29 cellular contexts compared by ENCODE assay signal in genomic region chr1:182137546-182137945, GRCh38.
"Had no signal": no experiment of that assay in that cellular context is flagged by ENCODE, and none has a peak within 500 bp of the region (broad histone marks: within the 10 kb centered on the region; RNA-seq: fewer than 3 reads in every experiment).

No MANE protein-coding gene starts in this region.

- H3K4me3 Mint-ChIP-seq: central memory CD8-positive, alpha-beta T cell; naive thymus-derived CD4-positive, alpha-beta T cell; nephron; neural progenitor cell; stimulated activated naive CD8-positive, alpha-beta T cell treated with anti-CD3 and anti-CD28 coated beads, Interleukin-15, amount 100 ng/mL, for 72 hours had no signal

- H3K36me3 Mint-ChIP-seq: neural progenitor cell had no signal

- H3K27ac ChIP-seq: colonic mucosa, foreskin keratinocyte, gastroesophageal sphincter, left lung, neural progenitor cell, parathyroid adenoma, right lobe of liver, testis, tibial artery, upper lobe of left lung had no signal

- ATAC-seq: esophagus mucosa; foreskin keratinocyte; gastroesophageal sphincter; heart right ventricle; left cardiac atrium; left lung; naive thymus-derived CD4-positive, alpha-beta T cell; right lobe of liver; stimulated activated naive CD8-positive, alpha-beta T cell treated with anti-CD3 and anti-CD28 coated beads, Interleukin-15, amount 100 ng/mL, for 72 hours had no signal

- H3K27me3 Mint-ChIP-seq: progenitor cell of endocrine pancreas had no signal

- DNase-seq: colonic mucosa; dermis blood vessel endothelial cell; effector memory CD4-positive, alpha-beta T cell; foreskin keratinocyte; glutamatergic neuron; heart right ventricle; hippocampal formation; left cardiac atrium; left lung; mesenchymal stem cell; midbrain; naive thymus-derived CD4-positive, alpha-beta T cell; right lobe of liver; small intestine; stimulated activated CD4-positive, alpha-beta T cell treated with anti-CD3 and anti-CD28 coated beads, Interleukin-15, amount 100 ng/mL, for 24 hours; stimulated activated CD4-positive, alpha-beta T cell treated with anti-CD3 and anti-CD28 coated beads, Interleukin-4, amount 100 ng/mL, for 1 hour; stimulated activated CD8-positive, alpha-beta memory T cell treated with anti-CD3 and anti-CD28 coated beads, Interleukin-4, amount 100 ng/mL, for 48 hours; stimulated activated naive CD4-positive, alpha-beta T cell; stimulated activated naive CD8-positive, alpha-beta T cell treated with anti-CD3 and anti-CD28 coated beads, Interleukin-15, amount 100 ng/mL, for 72 hours; testis; tibial artery; upper lobe of left lung had no signal

- H3K4me1 ChIP-seq: colonic mucosa, left lung, neural progenitor cell, parathyroid adenoma, right lobe of liver, upper lobe of left lung had no signal

- H3K36me3 ChIP-seq: colonic mucosa, gastroesophageal sphincter, heart right ventricle, left lung, neural progenitor cell, right lobe of liver, tibial artery, upper lobe of left lung had no signal

- H3K27ac Mint-ChIP-seq: naive thymus-derived CD4-positive, alpha-beta T cell; nephron; neural progenitor cell; progenitor cell of endocrine pancreas; stimulated activated naive CD8-positive, alpha-beta T cell treated with anti-CD3 and anti-CD28 coated beads, Interleukin-15, amount 100 ng/mL, for 72 hours had no signal

- H3K4me1 Mint-ChIP-seq: neural progenitor cell had no signal

- H3K4me3 ChIP-seq: colonic mucosa, gastroesophageal sphincter, heart right ventricle, left lung, neural progenitor cell, right lobe of liver, testis, tibial artery, upper lobe of left lung had no signal

- H3K9ac ChIP-seq: neural progenitor cell, parathyroid adenoma had no signal

- H3K9me3 ChIP-seq: colonic mucosa, right lobe of liver, testis had no signal

- H3K27me3 ChIP-seq: colonic mucosa, foreskin keratinocyte, gastroesophageal sphincter, left lung, neural progenitor cell, right lobe of liver, testis, tibial artery, upper lobe of left lung had no signal
